Comparison of ENCODE assay signal across 9 cellular contexts in genomic region chr7:158655931-158656441, GRCh38.
DNase-seq lines count a peak whose midpoint lies in the region; ATAC-seq and TF ChIP-seq lines count a peak whose summit lies in the region.
"Had no signal": no experiment of that assay in that cellular context is flagged by ENCODE, and none has a peak within 500 bp of the region (broad histone marks: within the 10 kb centered on the region; RNA-seq: fewer than 3 reads in every experiment).

No MANE protein-coding gene starts in this region.

- DNase-seq in epithelial cell of esophagus (ENCODE audit: low read depth) = peak; percentile 76
- no peak for DNase-seq in central memory CD4-positive, alpha-beta T cell
- DNase-seq in NCI-H128 (lab: John Stamatoyannopoulos, UW; ENCODE audit: unreplicated experiment) = no peak
- DNase-seq in EL = no peak
- no peak for DNase-seq in amniotic stem cell (lab: John Stamatoyannopoulos, UW)

- TF ChIP-seq CTCF in epithelial cell of esophagus (IDR thresholded peaks at IDR 0.05; ENCODE audit: insufficient read depth, low read depth, low read length, missing control alignments) = no peak

- TF ChIP-seq POLR2A in GM18505 (IDR thresholded peaks at IDR 0.05; ENCODE audit: borderline replicate concordance, extremely low read depth, insufficient read depth, insufficient read length) = no peak

- ATAC-seq in GM18505 (IDR thresholded peaks at IDR 0.05; ENCODE audit: unreplicated experiment) (peak; percentile 96), GM21526 (IDR thresholded peaks at IDR 0.05; ENCODE audit: low FRiP score, unreplicated experiment) (peak; percentile 96), HG03520 (IDR thresholded peaks at IDR 0.05; ENCODE audit: unreplicated experiment) (peak; percentile 97)
- ATAC-seq: Panc1 had no signal

- H3K4me3 ChIP-seq in epithelial cell of esophagus (ENCODE audit: low read length) = no peak overlapping the region
